ENCODE assay signal across 17 cellular contexts in genomic region chr9:120726484-120726883, GRCh38.
"Had no signal": no experiment of that assay in that cellular context is flagged by ENCODE, and none has a peak within 500 bp of the region (broad histone marks: within the 10 kb centered on the region; RNA-seq: fewer than 3 reads in every experiment).

No MANE protein-coding gene starts in this region.

- H3K36me3 Mint-ChIP-seq: WTC11 had no signal

- H3K4me3 ChIP-seq: gastrocnemius medialis, heart left ventricle, left lung, prostate gland, right atrium auricular region, tibial nerve had no signal

- H3K27ac ChIP-seq: gastrocnemius medialis, heart left ventricle, left lung, prostate gland, right atrium auricular region, tibial nerve had no signal

- H3K27ac Mint-ChIP-seq: WTC11 had no signal

- ATAC-seq: gastrocnemius medialis, heart left ventricle, left lung, WTC11 had no signal

- DNase-seq: activated CD4-positive, alpha-beta T cell treated with anti-CD3 and anti-CD28 coated beads, Interleukin-2, amount 50 U/mL, for 1 hour; activated naive CD4-positive, alpha-beta T cell; cerebellar nuclear complex; cortex of kidney; gastrocnemius medialis; heart left ventricle; left lung; mammary epithelial cell; stimulated activated CD4-positive, alpha-beta T cell treated with anti-CD3 and anti-CD28 coated beads, Interleukin-12 subunit alpha, Interleukin-12 subunit beta, amount 100 ng/mL, for 4 hours; stimulated activated CD4-positive, alpha-beta T cell treated with anti-CD3 and anti-CD28 coated beads, Interleukin-2, amount 100 ng/mL, for 24 hours; stimulated activated naive CD4-positive, alpha-beta T cell treated with Interleukin-2 at 50 U/mL for 16 hours; SW 1271 had no signal

- H3K27me3 ChIP-seq: gastrocnemius medialis, heart left ventricle, left lung, right atrium auricular region, tibial nerve had no signal

- H3K36me3 ChIP-seq: gastrocnemius medialis, heart left ventricle, left lung, prostate gland, right atrium auricular region, tibial nerve had no signal

- H3K4me1 ChIP-seq: gastrocnemius medialis, prostate gland had no signal

- H3K9me3 ChIP-seq: gastrocnemius medialis, heart left ventricle, left lung, prostate gland, right atrium auricular region, tibial nerve had no signal

- H3K9me3 Mint-ChIP-seq: neural crest cell, WTC11 had no signal

- H3K4me3 Mint-ChIP-seq: neural crest cell, WTC11 had no signal
